27 cellular contexts compared by ENCODE assay signal in genomic region chr1:172585861-172586260, GRCh38. TPM values are rescaled to one million over a fixed set of nuclear protein-coding genes. Genes with fewer than 3 reads are reported as not detected.
A peak's percentile ranks its signal among the peaks of the same experiment; 100 is the strongest.
DNase-seq lines count a peak whose midpoint lies in the region; ATAC-seq, FAIRE-seq and TF ChIP-seq lines count a peak whose summit lies in the region.
"Had no signal": no experiment of that assay in that cellular context is flagged by ENCODE, and none has a peak within 500 bp of the region (broad histone marks: within the 10 kb centered on the region; RNA-seq: fewer than 3 reads in every experiment).

No MANE protein-coding gene starts in this region.

- peaks cover 25% of the 10 kb centered on the region for H3K36me3 Mint-ChIP-seq in activated naive CD4-positive, alpha-beta T cell treated with anti-CD3 and anti-CD28 coated beads, Interleukin-2, amount 50 U/mL, for 24 hours
- H3K36me3 Mint-ChIP-seq in activated naive CD4-positive, alpha-beta T cell treated with anti-CD3 and anti-CD28 coated beads for 36 hours (ENCODE audit: low read depth): peaks cover 29% of the 10 kb centered on the region
- H3K36me3 Mint-ChIP-seq in astrocyte (ENCODE audit: low read depth, unreplicated experiment) (peaks cover 8% of the 10 kb centered on the region), GM23338 (ENCODE audit: low read depth) (peaks cover 35% of the 10 kb centered on the region)

- H3K27ac ChIP-seq in astrocyte (ENCODE audit: low read depth, low read length) (peak overlapping the region; percentile 48), keratinocyte (ENCODE audit: control insufficient read depth, insufficient read depth, low read length) (peak overlapping the region; percentile 95), GM23338 (ENCODE audit: low read depth) (no peak overlapping the region)
- H3K27ac ChIP-seq: ovary, SK-N-MC, suprapubic skin, upper lobe of right lung had no signal

- H3K9me2 ChIP-seq in GM23338 (ENCODE audit: insufficient read depth): no peaks in the 10 kb centered on the region

- no peak overlapping the region for H3K4me2 ChIP-seq in astrocyte (ENCODE audit: low read length)
- H3K4me2 ChIP-seq in keratinocyte (ENCODE audit: control insufficient read depth, extremely low read depth, insufficient read depth, low read depth, low read length): peak overlapping the region; percentile 65
- H3K4me2 ChIP-seq in GM23338: no peak overlapping the region

- H3K4me3 ChIP-seq in astrocyte (ENCODE audit: insufficient read depth, low read depth, low read length) (no peak overlapping the region), keratinocyte (ENCODE audit: control insufficient read depth in 2 of 3, extremely low read depth in 1 of 3, insufficient read depth in 2 of 3, low read depth in 1 of 3, low read length in 3 of 3) (peak overlapping the region in 2 of 3 experiments; percentile 10 to 26), GM23338 (no peak overlapping the region)
- H3K4me3 ChIP-seq: ovary, SK-N-MC, skin epidermis, suprapubic skin, upper lobe of right lung had no signal

- DNase-seq in activated naive CD4-positive, alpha-beta T cell treated with anti-CD3 and anti-CD28 coated beads for 36 hours: no peak
- peak; percentile 36 for DNase-seq in astrocyte (ENCODE audit: low read depth)
- DNase-seq in keratinocyte (ENCODE audit: low read depth, low spot score): no peak
- no peak for DNase-seq in GF-D8 (lab: John Stamatoyannopoulos, UW)
- DNase-seq in HPDE6-E6E7 (ENCODE audit: extremely low spot score): no peak
- DNase-seq in GM23338 (ENCODE audit: low spot score): no peak
- DNase-seq: 8988T; activated B cell treated with CpG ODN at 0.5 μM for 24 hours; activated effector memory CD4-positive, alpha-beta T cell treated with anti-CD3 and anti-CD28 coated beads, Interleukin-2, amount 50 U/mL, for 16 hours; activated T-cell treated with anti-CD3 and anti-CD28 coated beads, Interleukin-2, amount 50 U/mL, for 24 hours; AML-193; CD4-positive, alpha-beta T cell; H7; left cardiac atrium; NCI-H146; ovary; retina; stimulated activated naive CD4-positive, alpha-beta T cell treated with Interleukin-2 at 50 U/mL for 16 hours; upper lobe of right lung had no signal

- H4K20me1 ChIP-seq in astrocyte (ENCODE audit: insufficient read depth, low read length) (no peaks in the 10 kb centered on the region), keratinocyte (ENCODE audit: control insufficient read depth, extremely low read depth, insufficient read depth, low read length) (no peaks in the 10 kb centered on the region), GM23338 (replicated peaks; ENCODE audit: insufficient read depth) (no peaks in the 10 kb centered on the region)

- H3K27me3 ChIP-seq in astrocyte (ENCODE audit: insufficient read depth, low read length) (no peaks in the 10 kb centered on the region), keratinocyte (ENCODE audit: control insufficient read depth, extremely low read depth, insufficient read depth, low read length) (no peaks in the 10 kb centered on the region), GM23338 (ENCODE audit: insufficient read depth) (no peaks in the 10 kb centered on the region)
- H3K27me3 ChIP-seq: ovary, suprapubic skin, upper lobe of right lung had no signal

- H3K9me3 ChIP-seq in astrocyte (ENCODE audit: insufficient read depth, low read depth, low read length) (no peaks in the 10 kb centered on the region), keratinocyte (ENCODE audit: control insufficient read depth, low read depth, low read length) (no peaks in the 10 kb centered on the region)
- H3K9me3 ChIP-seq: ovary, suprapubic skin, upper lobe of right lung had no signal

- no peak overlapping the region for H3K9ac ChIP-seq in astrocyte (ENCODE audit: low read length)
- H3K9ac ChIP-seq in keratinocyte (ENCODE audit: control insufficient read depth, extremely low read depth, insufficient read depth, low read length): peak overlapping the region; percentile 58

- no peak overlapping the region for H3K4me3 Mint-ChIP-seq in activated naive CD4-positive, alpha-beta T cell treated with anti-CD3 and anti-CD28 coated beads, Interleukin-2, amount 50 U/mL, for 24 hours
- no peak overlapping the region for H3K4me3 Mint-ChIP-seq in activated naive CD4-positive, alpha-beta T cell treated with anti-CD3 and anti-CD28 coated beads for 36 hours
- H3K4me3 Mint-ChIP-seq in astrocyte (ENCODE audit: unreplicated experiment) (no peak overlapping the region), GM23338 (no peak overlapping the region)
- H3K4me3 Mint-ChIP-seq: activated B cell treated with CpG ODN at 0.5 μM for 24 hours; activated T-cell treated with anti-CD3 and anti-CD28 coated beads, Interleukin-2, amount 50 U/mL, for 24 hours; CD4-positive, alpha-beta T cell; nephron; T-helper 1 cell treated with Interleukin-12 subunit alpha and Interleukin-12 subunit beta and Interleukin-4 antibody, amounts not matched to agents 30 μg/mL and 1 μg/mL, for 36 hours had no signal

- H3K27me3 Mint-ChIP-seq in activated naive CD4-positive, alpha-beta T cell treated with anti-CD3 and anti-CD28 coated beads, Interleukin-2, amount 50 U/mL, for 24 hours: no peaks in the 10 kb centered on the region
- no peaks in the 10 kb centered on the region for H3K27me3 Mint-ChIP-seq in activated naive CD4-positive, alpha-beta T cell treated with anti-CD3 and anti-CD28 coated beads for 36 hours (ENCODE audit: low read depth)
- H3K27me3 Mint-ChIP-seq in astrocyte (ENCODE audit: low read depth, unreplicated experiment) (no peaks in the 10 kb centered on the region), GM23338 (ENCODE audit: insufficient read depth, low read depth, poor library complexity) (no peaks in the 10 kb centered on the region)
- H3K27me3 Mint-ChIP-seq: activated B cell treated with CpG ODN at 0.5 μM for 24 hours; activated T-cell treated with anti-CD3 and anti-CD28 coated beads, Interleukin-2, amount 50 U/mL, for 24 hours; CD4-positive, alpha-beta T cell had no signal

- peak overlapping the region; percentile 30 for H3K27ac Mint-ChIP-seq in activated naive CD4-positive, alpha-beta T cell treated with anti-CD3 and anti-CD28 coated beads, Interleukin-2, amount 50 U/mL, for 24 hours
- no peak overlapping the region for H3K27ac Mint-ChIP-seq in activated naive CD4-positive, alpha-beta T cell treated with anti-CD3 and anti-CD28 coated beads for 36 hours
- H3K27ac Mint-ChIP-seq in astrocyte (ENCODE audit: unreplicated experiment): no peak overlapping the region
- no peak overlapping the region for H3K27ac Mint-ChIP-seq in GM23338
- H3K27ac Mint-ChIP-seq: activated B cell treated with CpG ODN at 0.5 μM for 24 hours; activated T-cell treated with anti-CD3 and anti-CD28 coated beads, Interleukin-2, amount 50 U/mL, for 24 hours; CD4-positive, alpha-beta T cell; T-helper 1 cell treated with Interleukin-12 subunit alpha and Interleukin-12 subunit beta and Interleukin-4 antibody, amounts not matched to agents 30 μg/mL and 1 μg/mL, for 36 hours had no signal

- no peaks in the 10 kb centered on the region for H3K79me2 ChIP-seq in astrocyte (ENCODE audit: insufficient read depth, low read length)
- no peaks in the 10 kb centered on the region for H3K79me2 ChIP-seq in keratinocyte (ENCODE audit: control insufficient read depth, insufficient read depth, low read length)
- no peaks in the 10 kb centered on the region; the same call in 1 of the 2 replicates for H3K79me2 ChIP-seq in GM23338 (replicated peaks; ENCODE audit: insufficient read depth)

- H3K9me1 ChIP-seq in keratinocyte (ENCODE audit: control insufficient read depth, extremely low read depth, insufficient read depth, low read length): no peaks in the 10 kb centered on the region

- H2AFZ ChIP-seq in astrocyte (ENCODE audit: low read depth, low read length): no peak overlapping the region
- no peak overlapping the region for H2AFZ ChIP-seq in keratinocyte (ENCODE audit: control insufficient read depth, low read length)
- H2AFZ ChIP-seq in GM23338: no peak overlapping the region

- no peaks in the 10 kb centered on the region for H3F3A ChIP-seq in GM23338 (replicated peaks; ENCODE audit: low read depth)

- dilution Hi-C loops in keratinocyte (cut with MboI; ENCODE audit: extremely low pct_ligation_motif_present, low sequenced_read_pairs): no loop called here

- no peaks in the 10 kb centered on the region for H3K9me3 Mint-ChIP-seq in activated naive CD4-positive, alpha-beta T cell treated with anti-CD3 and anti-CD28 coated beads, Interleukin-2, amount 50 U/mL, for 24 hours
- H3K9me3 Mint-ChIP-seq in activated naive CD4-positive, alpha-beta T cell treated with anti-CD3 and anti-CD28 coated beads for 36 hours: no peaks in the 10 kb centered on the region
- H3K9me3 Mint-ChIP-seq in astrocyte (ENCODE audit: unreplicated experiment): no peaks in the 10 kb centered on the region
- no peaks in the 10 kb centered on the region for H3K9me3 Mint-ChIP-seq in GM23338
- H3K9me3 Mint-ChIP-seq: activated B cell treated with CpG ODN at 0.5 μM for 24 hours; activated T-cell treated with anti-CD3 and anti-CD28 coated beads, Interleukin-2, amount 50 U/mL, for 24 hours; CD4-positive, alpha-beta T cell had no signal

- ATAC-seq in GM23338 (no peak), GM21723 (IDR thresholded peaks at IDR 0.05; ENCODE audit: unreplicated experiment) (no peak)
- ATAC-seq: upper lobe of right lung had no signal

- H3K36me3 ChIP-seq in astrocyte (ENCODE audit: insufficient read depth, low read length) (peaks cover 12% of the 10 kb centered on the region), keratinocyte (ENCODE audit: control insufficient read depth in 2 of 2, extremely low read depth in 1 of 2, insufficient read depth in 2 of 2, low read length in 2 of 2) (peaks cover 9 to 11% of the 10 kb centered on the region in 2 experiments), GM23338 (ENCODE audit: insufficient read depth) (peaks cover 22% of the 10 kb centered on the region; the same call in 1 of the 2 replicates)
- H3K36me3 ChIP-seq: ovary had no signal

- H3K4me1 Mint-ChIP-seq in activated naive CD4-positive, alpha-beta T cell treated with anti-CD3 and anti-CD28 coated beads, Interleukin-2, amount 50 U/mL, for 24 hours: peaks cover 50% of the 10 kb centered on the region
- peaks cover 37% of the 10 kb centered on the region for H3K4me1 Mint-ChIP-seq in activated naive CD4-positive, alpha-beta T cell treated with anti-CD3 and anti-CD28 coated beads for 36 hours (ENCODE audit: low read depth)
- H3K4me1 Mint-ChIP-seq in astrocyte (ENCODE audit: low read depth, unreplicated experiment) (peaks cover 40% of the 10 kb centered on the region), GM23338 (peaks cover 29% of the 10 kb centered on the region)
- H3K4me1 Mint-ChIP-seq: activated B cell treated with CpG ODN at 0.5 μM for 24 hours had no signal

- intact Hi-C loops in activated naive CD4-positive, alpha-beta T cell treated with anti-CD3 and anti-CD28 coated beads for 36 hours (cut with micrococcal nuclease): loop anchor here (5.0 kb wide), 1 partner anchor 134 kb away; no protein-coding TSS in a partner anchor

- no peak for FAIRE-seq in astrocyte (lab: Jason Lieb, UNC)
- no peak for FAIRE-seq in keratinocyte (lab: Jason Lieb, UNC)
- FAIRE-seq: frontal cortex had no signal

- TF ChIP-seq CTCF in astrocyte (IDR thresholded peaks at IDR 0.05; ENCODE audit: insufficient read depth, low read depth, low read length) (no peak), keratinocyte (optimal IDR thresholded peaks at IDR 0.05 in 1 of 3, IDR thresholded peaks at IDR 0.05 in 1 of 3, conservative IDR thresholded peaks at IDR 0.05 in 1 of 3; ENCODE audit: extremely low read depth in 1 of 3, insufficient read depth in 2 of 3, low read length in 3 of 3) (no peak), GM23338 (conservative IDR thresholded peaks at IDR 0.05; ENCODE audit: low read depth in 2 of 2) (no peak)

- CTCF ChIA-PET in activated naive CD4-positive, alpha-beta T cell treated with anti-CD3 and anti-CD28 coated beads for 36 hours (lab: Charles Lee): interaction anchor here (1.6 kb wide), 1 partner anchor 54 kb away, joined by 5 read pairs; no protein-coding TSS in a partner anchor

- H3K4me1 ChIP-seq in astrocyte (ENCODE audit: insufficient read depth, low read length): peaks cover 27% of the 10 kb centered on the region
- peaks cover 31% of the 10 kb centered on the region for H3K4me1 ChIP-seq in keratinocyte (ENCODE audit: control insufficient read depth, extremely low read depth, insufficient read depth, low read length)
- peaks cover 33% of the 10 kb centered on the region for H3K4me1 ChIP-seq in GM23338 (ENCODE audit: insufficient read depth)
- H3K4me1 ChIP-seq: upper lobe of right lung had no signal

RNA-seq across cellular contexts. Expression of gene SUCO, which starts 52.9 kb away (rescaled TPM):
- 10 to 100 TPM; 23.9 TPM for total RNA-seq in activated naive CD4-positive, alpha-beta T cell treated with anti-CD3 and anti-CD28 coated beads for 36 hours
- 55.9 and 63.7 TPM in 2 replicates for total RNA-seq in astrocyte
- polyA plus RNA-seq in keratinocyte (8.3 to 13.8 TPM (median 11.2 TPM) in 3 replicates), GM23338 (2016; fragmentation: Nextera tagmentation; extraction: Ambion mirVana) (14.1 and 18.0 TPM in 2 replicates)
- 57.4 TPM for polyA plus RNA-seq in keratinocyte (2011; ENCODE audit: low read depth)
- polyA plus RNA-seq in keratinocyte (2011; cell fraction: cytosol; rRNA removed): 3.6 and 7.6 TPM in 2 replicates
- polyA plus RNA-seq in keratinocyte (2011; cell fraction: nucleus; rRNA removed): 13.3 and 21.4 TPM in 2 replicates
- polyA plus RNA-seq in keratinocyte (2012; ENCODE audit: low replicate concordance): 10.2 and 13.5 TPM in 2 replicates
- 3.2 to 21.3 TPM (median 15.4 TPM) in 3 replicates for polyA minus RNA-seq in keratinocyte
- 8.8 TPM for polyA minus RNA-seq in keratinocyte (2011; cell fraction: cytosol; rRNA and poly(A)+ RNA removed)
- polyA minus RNA-seq in keratinocyte (2011; cell fraction: nucleus; rRNA and poly(A)+ RNA removed): 24.3 and 38.9 TPM in 2 replicates
- total RNA-seq in GM23338 (2014; rRNA removed; shearing (Covaris generic)): 45.9 and 49.8 TPM in 2 replicates

Comparison
In these comparisons a context has a peak if more than half of its experiments do, and no peak if none do; other contexts are left out.
1. H3K4me3 ChIP-seq: peak in keratinocyte (2 of 3); none in astrocyte (single experiment) and GM23338 (single experiment).